27 cellular contexts compared by ENCODE assay signal in the genomic region with DNA sequence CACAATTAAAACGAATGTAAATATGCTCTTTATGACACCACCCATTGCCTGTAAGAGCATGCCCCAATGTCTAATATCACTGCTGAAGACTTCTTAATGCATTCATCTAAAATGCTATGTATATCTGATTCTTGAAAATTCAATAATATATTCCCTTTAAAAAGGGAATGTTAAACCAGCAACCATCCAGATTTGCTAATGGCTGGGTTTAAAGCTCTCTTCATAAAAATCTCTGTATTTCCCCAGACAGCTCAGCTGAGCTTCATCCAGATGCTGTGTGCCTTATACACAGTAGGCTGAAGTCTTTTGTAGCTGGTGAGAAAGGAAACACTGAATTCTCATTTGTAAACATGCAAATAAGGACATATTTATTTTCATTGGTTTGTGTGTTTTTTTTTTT.
"Had no signal": no experiment of that assay in that cellular context is flagged by ENCODE, and none has a peak within 500 bp of the region (broad histone marks: within the 10 kb centered on the region; RNA-seq: fewer than 3 reads in every experiment).

A gene with protein sequence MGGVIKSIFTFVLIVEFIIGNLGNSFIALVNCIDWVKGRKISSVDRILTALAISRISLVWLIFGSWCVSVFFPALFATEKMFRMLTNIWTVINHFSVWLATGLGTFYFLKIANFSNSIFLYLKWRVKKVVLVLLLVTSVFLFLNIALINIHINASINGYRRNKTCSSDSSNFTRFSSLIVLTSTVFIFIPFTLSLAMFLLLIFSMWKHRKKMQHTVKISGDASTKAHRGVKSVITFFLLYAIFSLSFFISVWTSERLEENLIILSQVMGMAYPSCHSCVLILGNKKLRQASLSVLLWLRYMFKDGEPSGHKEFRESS (minus strand): TSS at position 101 of the 400 bp plus-strand sequence. CDS start 56 bp downstream, at position 45.

- H3K4me1 ChIP-seq: pancreas, psoas muscle, suprapubic skin, tibial nerve had no signal

- H3K27ac ChIP-seq: cardiac muscle cell, coronary artery, dorsolateral prefrontal cortex, pancreas, psoas muscle, suprapubic skin, tibial nerve had no signal

- H3K36me3 Mint-ChIP-seq: activated naive CD4-positive, alpha-beta T cell treated with anti-CD3 and anti-CD28 coated beads, Interleukin-2, amount 50 U/mL, for 72 hours; immature natural killer cell had no signal

- H3K4me3 ChIP-seq: cardiac muscle cell, coronary artery, dorsolateral prefrontal cortex, pancreas, psoas muscle, suprapubic skin, tibial nerve had no signal

- H3K9me3 ChIP-seq: pancreas, psoas muscle, suprapubic skin, tibial nerve had no signal

- H3K27me3 Mint-ChIP-seq: activated CD4-positive, alpha-beta memory T cell treated with anti-CD3 and anti-CD28 coated beads, Interleukin-2, amount 10 ng/mL, durations not matched to agents 7 days and 5 days; activated CD4-positive, alpha-beta T cell treated with anti-CD3 and anti-CD28 coated beads, Interleukin-2, amount 10 ng/mL, durations not matched to agents 7 days and 5 days; effector memory CD8-positive, alpha-beta T cell; memory B cell; naive thymus-derived CD8-positive, alpha-beta T cell had no signal

- H3K36me3 ChIP-seq: cardiac muscle cell, pancreas, suprapubic skin, tibial nerve had no signal

- DNase-seq: activated CD4-positive, alpha-beta memory T cell treated with anti-CD3 and anti-CD28 coated beads, Interleukin-2, amount 10 ng/mL, durations not matched to agents 7 days and 5 days; activated CD4-positive, alpha-beta T cell treated with anti-CD3 and anti-CD28 coated beads for 1 hour; activated CD4-positive, alpha-beta T cell treated with anti-CD3 and anti-CD28 coated beads, Interleukin-2, amount 10 ng/mL, durations not matched to agents 7 days and 5 days; activated naive CD4-positive, alpha-beta T cell; activated T-cell treated with anti-CD3 and anti-CD28 coated beads, Interleukin-2, amount 50 U/mL, for 4 hours; cerebellar nuclear complex; dorsolateral prefrontal cortex; effector memory CD8-positive, alpha-beta T cell; head of caudate nucleus; hypothalamus; immature natural killer cell; midbrain; naive thymus-derived CD8-positive, alpha-beta T cell; pancreas; psoas muscle; stimulated activated CD4-positive, alpha-beta T cell treated with anti-CD3 and anti-CD28 coated beads, Interleukin-15, amount 100 ng/mL, for 24 hours; stimulated activated CD4-positive, alpha-beta T cell treated with anti-CD3 and anti-CD28 coated beads, Interleukin-2, amount 100 ng/mL, for 24 hours; stimulated activated naive CD4-positive, alpha-beta T cell; T-helper 2 cell had no signal

- H3K4me3 Mint-ChIP-seq: activated CD4-positive, alpha-beta memory T cell treated with anti-CD3 and anti-CD28 coated beads, Interleukin-2, amount 10 ng/mL, durations not matched to agents 7 days and 5 days; activated CD4-positive, alpha-beta T cell treated with anti-CD3 and anti-CD28 coated beads, Interleukin-2, amount 10 ng/mL, durations not matched to agents 7 days and 5 days; activated T-cell treated with anti-CD3 and anti-CD28 coated beads, Interleukin-2, amount 50 U/mL, for 4 hours; effector memory CD8-positive, alpha-beta T cell; immature natural killer cell; memory B cell; naive thymus-derived CD8-positive, alpha-beta T cell; WTC11 had no signal

- H3K27ac Mint-ChIP-seq: activated CD4-positive, alpha-beta memory T cell treated with anti-CD3 and anti-CD28 coated beads, Interleukin-2, amount 10 ng/mL, durations not matched to agents 7 days and 5 days; activated CD4-positive, alpha-beta T cell treated with anti-CD3 and anti-CD28 coated beads, Interleukin-2, amount 10 ng/mL, durations not matched to agents 7 days and 5 days; activated naive CD4-positive, alpha-beta T cell treated with anti-CD3 and anti-CD28 coated beads, Interleukin-2, amount 50 U/mL, for 72 hours; activated T-helper 2 cell treated with anti-CD3 and anti-CD28 coated beads, Interferon-gamma antibody, Interleukin-2, Interleukin-4, amounts not matched to agents 10 μg/mL and 5 μg/mL and 100 μg/mL, durations not matched to agents 14 hours and 24 hours and 36 hours; effector memory CD8-positive, alpha-beta T cell; immature natural killer cell; memory B cell; naive thymus-derived CD8-positive, alpha-beta T cell; WTC11 had no signal

- H3K27me3 ChIP-seq: cardiac muscle cell, dorsolateral prefrontal cortex, pancreas, suprapubic skin, tibial nerve had no signal

- H3K9me3 Mint-ChIP-seq: activated CD4-positive, alpha-beta memory T cell treated with anti-CD3 and anti-CD28 coated beads, Interleukin-2, amount 10 ng/mL, durations not matched to agents 7 days and 5 days; activated CD4-positive, alpha-beta T cell treated with anti-CD3 and anti-CD28 coated beads, Interleukin-2, amount 10 ng/mL, durations not matched to agents 7 days and 5 days; activated naive CD4-positive, alpha-beta T cell treated with anti-CD3 and anti-CD28 coated beads, Interleukin-2, amount 50 U/mL, for 72 hours; activated T-cell treated with anti-CD3 and anti-CD28 coated beads, Interleukin-2, amount 50 U/mL, for 4 hours; activated T-helper 2 cell treated with anti-CD3 and anti-CD28 coated beads, Interferon-gamma antibody, Interleukin-2, Interleukin-4, amounts not matched to agents 10 μg/mL and 5 μg/mL and 100 μg/mL, durations not matched to agents 14 hours and 24 hours and 36 hours; effector memory CD8-positive, alpha-beta T cell; immature natural killer cell had no signal

- H3K4me1 Mint-ChIP-seq: activated CD4-positive, alpha-beta memory T cell treated with anti-CD3 and anti-CD28 coated beads, Interleukin-2, amount 10 ng/mL, durations not matched to agents 7 days and 5 days; memory B cell had no signal
